ENCODE assay signal across 1 cellular context in the genomic region with DNA sequence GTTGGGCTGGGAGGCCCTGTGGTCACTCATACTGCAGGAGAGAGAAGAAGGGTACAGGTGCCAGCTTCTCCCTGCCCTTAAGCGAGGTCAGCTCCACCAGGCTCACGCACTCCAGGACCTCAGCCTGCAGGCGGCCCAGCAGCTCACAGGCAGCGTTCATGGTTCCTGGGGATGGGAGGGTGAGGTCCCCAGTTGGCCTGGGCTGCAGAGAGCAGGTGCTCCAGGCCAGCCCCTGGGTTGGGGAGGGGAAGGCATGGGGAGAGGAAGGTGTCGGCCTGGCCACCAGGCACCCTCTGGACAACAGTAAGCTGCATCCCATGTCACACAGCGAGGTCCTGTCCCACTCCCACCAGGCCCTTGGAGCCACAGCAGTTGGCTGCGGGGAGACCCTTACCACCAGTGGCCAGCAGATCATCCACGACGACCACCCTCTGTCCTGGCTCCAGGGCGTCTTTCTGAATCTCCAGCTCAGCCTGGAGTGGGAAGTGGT.
TF ChIP-seq lines count a peak whose summit lies in the region.

No MANE protein-coding gene starts in this region.

TF ChIP-seq in HEK293, 187 proteins besides CTCF, POLR2A, EP300 and RAD21 (continues in another document):
- TF ChIP-seq EGR2 (tag by site-specific recombination; IDR thresholded peaks at IDR 0.05; ENCODE audit: low read depth) (no peak), SETDB1 (IDR thresholded peaks at IDR 0.05; ENCODE audit: insufficient read length, low read length) (no peak), ZNF747 (tag by site-specific recombination; IDR thresholded peaks at IDR 0.05) (no peak), ZNF658 (tag by site-specific recombination; IDR thresholded peaks at IDR 0.05) (no peak), ZXDB (tag by site-specific recombination; IDR thresholded peaks at IDR 0.05) (peak; percentile 32), WT1 (tag by site-specific recombination; IDR thresholded peaks at IDR 0.05) (no peak), YY2 (tag by site-specific recombination; IDR thresholded peaks at IDR 0.05) (no peak), HOXC10 (CRISPR knock-in tag; IDR thresholded peaks at IDR 0.05) (no peak), ZNF645 (tag by site-specific recombination; IDR thresholded peaks at IDR 0.05) (no peak), ZNF404 (tag by site-specific recombination; IDR thresholded peaks at IDR 0.05) (no peak), ZNF571 (tag by site-specific recombination; IDR thresholded peaks at IDR 0.05) (no peak), ZSCAN30 (tag by site-specific recombination; IDR thresholded peaks at IDR 0.05) (0 out of 2 replicates have a peak, but pooled peaks have one; percentile 38), ZNF19 (tag by site-specific recombination; IDR thresholded peaks at IDR 0.05; ENCODE audit: low read depth) (no peak), ZNF239 (tag by site-specific recombination; IDR thresholded peaks at IDR 0.05) (no peak), OVOL3 (tag by site-specific recombination; IDR thresholded peaks at IDR 0.05) (no peak), ZNF549 (tag by site-specific recombination; IDR thresholded peaks at IDR 0.05) (no peak), MYNN (tag by site-specific recombination; IDR thresholded peaks at IDR 0.05; ENCODE audit: borderline replicate concordance) (no peak), ZNF248 (tag by site-specific recombination; IDR thresholded peaks at IDR 0.05) (no peak), ZNF37A (tag by site-specific recombination; IDR thresholded peaks at IDR 0.05) (no peak), KLF16 (tag by site-specific recombination; IDR thresholded peaks at IDR 0.05) (no peak), ZNF558 (tag by site-specific recombination; IDR thresholded peaks at IDR 0.05) (no peak), ZNF423 (tag by site-specific recombination; IDR thresholded peaks at IDR 0.05) (no peak), ZNF335 (tag by site-specific recombination; conservative IDR thresholded peaks at IDR 0.05) (peak; percentile 35), KLF1 (tag by site-specific recombination; IDR thresholded peaks at IDR 0.05) (peak; percentile 8; the same call in 1 of the 2 replicates), MZF1 (tag by site-specific recombination; IDR thresholded peaks at IDR 0.05; ENCODE audit: borderline replicate concordance) (no peak), ZIC2 (tag by site-specific recombination; IDR thresholded peaks at IDR 0.05) (peak; percentile 59), ZNF776 (tag by site-specific recombination; IDR thresholded peaks at IDR 0.05; ENCODE audit: borderline replicate concordance) (no peak), SP3 (tag by site-specific recombination; IDR thresholded peaks at IDR 0.05) (no peak), ZSCAN5A (tag by site-specific recombination; IDR thresholded peaks at IDR 0.05) (no peak; the same call in 1 of the 2 replicates), GLI2 (tag by site-specific recombination; IDR thresholded peaks at IDR 0.05; ENCODE audit: borderline replicate concordance, low read depth) (no peak), ZNF585B (tag by site-specific recombination; IDR thresholded peaks at IDR 0.05) (no peak), ZNF510 (tag by site-specific recombination; IDR thresholded peaks at IDR 0.05; ENCODE audit: insufficient replicate concordance) (no peak), ZNF274 (IDR thresholded peaks at IDR 0.05; ENCODE audit: low read length) (no peak), ZNF274 (tag by site-specific recombination; IDR thresholded peaks at IDR 0.05; ENCODE audit: borderline replicate concordance) (no peak), BCL11B (tag by site-specific recombination; IDR thresholded peaks at IDR 0.05; ENCODE audit: low read depth) (peak; percentile 0; the same call in 1 of the 2 replicates), TRIM28 (IDR thresholded peaks at IDR 0.05; ENCODE audit: borderline replicate concordance, low read length) (0 out of 2 replicates have a peak, but pooled peaks have one; percentile 11), ZNF184 (tag by site-specific recombination; IDR thresholded peaks at IDR 0.05) (no peak), MEIS1 (CRISPR knock-in tag; IDR thresholded peaks at IDR 0.05; ENCODE audit: borderline replicate concordance) (no peak), ZNF157 (tag by site-specific recombination; IDR thresholded peaks at IDR 0.05) (no peak), ZNF639 (tag by site-specific recombination; IDR thresholded peaks at IDR 0.05) (no peak), GLIS2 (tag by site-specific recombination; IDR thresholded peaks at IDR 0.05) (peak; percentile 51; the same call in 1 of the 2 replicates), ZNF140 (tag by site-specific recombination; IDR thresholded peaks at IDR 0.05) (no peak), ZNF629 (tag by site-specific recombination; IDR thresholded peaks at IDR 0.05) (no peak), ZFHX2 (tag by site-specific recombination; conservative IDR thresholded peaks at IDR 0.05) (no peak), ZNF24 (tag by site-specific recombination; IDR thresholded peaks at IDR 0.05) (no peak), IKZF3 (tag by site-specific recombination; IDR thresholded peaks at IDR 0.05) (no peak), ZSCAN23 (tag by site-specific recombination; IDR thresholded peaks at IDR 0.05) (no peak), ZNF112 (tag by site-specific recombination; IDR thresholded peaks at IDR 0.05) (no peak), ZNF792 (tag by site-specific recombination; IDR thresholded peaks at IDR 0.05) (peak; percentile 11; the same call in 1 of the 2 replicates), ZNF785 (tag by site-specific recombination; IDR thresholded peaks at IDR 0.05) (no peak), ZNF2 (tag by site-specific recombination; IDR thresholded peaks at IDR 0.05) (no peak), GFI1B (tag by site-specific recombination; IDR thresholded peaks at IDR 0.05) (no peak), ZNF311 (tag by site-specific recombination; IDR thresholded peaks at IDR 0.05; ENCODE audit: borderline replicate concordance) (no peak), ZNF223 (tag by site-specific recombination; IDR thresholded peaks at IDR 0.05) (no peak), ZNF341 (tag by site-specific recombination; IDR thresholded peaks at IDR 0.05; ENCODE audit: low read depth) (no peak), ZFP69B (tag by site-specific recombination; IDR thresholded peaks at IDR 0.05) (no peak), ZNF394 (tag by site-specific recombination; IDR thresholded peaks at IDR 0.05; ENCODE audit: borderline replicate concordance) (peak; percentile 81), ZNF366 (tag by site-specific recombination; conservative IDR thresholded peaks at IDR 0.05) (no peak), ZNF664 (tag by site-specific recombination; IDR thresholded peaks at IDR 0.05) (no peak), SP2 (tag by site-specific recombination; IDR thresholded peaks at IDR 0.05) (0 out of 2 replicates have a peak, but pooled peaks have one; percentile 4), ZBTB7A (tag by site-specific recombination; IDR thresholded peaks at IDR 0.05; ENCODE audit: low read depth) (peak; percentile 85), SCRT2 (tag by site-specific recombination; IDR thresholded peaks at IDR 0.05) (no peak), ZNF416 (tag by site-specific recombination; IDR thresholded peaks at IDR 0.05) (no peak), ZNF121 (tag by site-specific recombination; IDR thresholded peaks at IDR 0.05) (no peak), ZFP41 (tag by site-specific recombination; IDR thresholded peaks at IDR 0.05; ENCODE audit: borderline replicate concordance) (no peak), HOXA7 (CRISPR knock-in tag; IDR thresholded peaks at IDR 0.05; ENCODE audit: borderline replicate concordance) (no peak), ZNF174 (tag by site-specific recombination; IDR thresholded peaks at IDR 0.05) (no peak)
- TF ChIP-seq, protein P1, sequence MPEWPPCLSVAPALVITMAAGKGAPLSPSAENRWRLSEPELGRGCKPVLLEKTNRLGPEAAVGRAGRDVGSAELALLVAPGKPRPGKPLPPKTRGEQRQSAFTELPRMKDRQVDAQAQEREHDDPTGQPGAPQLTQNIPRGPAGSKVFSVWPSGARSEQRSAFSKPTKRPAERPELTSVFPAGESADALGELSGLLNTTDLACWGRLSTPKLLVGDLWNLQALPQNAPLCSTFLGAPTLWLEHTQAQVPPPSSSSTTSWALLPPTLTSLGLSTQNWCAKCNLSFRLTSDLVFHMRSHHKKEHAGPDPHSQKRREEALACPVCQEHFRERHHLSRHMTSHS (tag by site-specific recombination; IDR thresholded peaks at IDR 0.05), result no peak
- TF ChIP-seq, protein P2, sequence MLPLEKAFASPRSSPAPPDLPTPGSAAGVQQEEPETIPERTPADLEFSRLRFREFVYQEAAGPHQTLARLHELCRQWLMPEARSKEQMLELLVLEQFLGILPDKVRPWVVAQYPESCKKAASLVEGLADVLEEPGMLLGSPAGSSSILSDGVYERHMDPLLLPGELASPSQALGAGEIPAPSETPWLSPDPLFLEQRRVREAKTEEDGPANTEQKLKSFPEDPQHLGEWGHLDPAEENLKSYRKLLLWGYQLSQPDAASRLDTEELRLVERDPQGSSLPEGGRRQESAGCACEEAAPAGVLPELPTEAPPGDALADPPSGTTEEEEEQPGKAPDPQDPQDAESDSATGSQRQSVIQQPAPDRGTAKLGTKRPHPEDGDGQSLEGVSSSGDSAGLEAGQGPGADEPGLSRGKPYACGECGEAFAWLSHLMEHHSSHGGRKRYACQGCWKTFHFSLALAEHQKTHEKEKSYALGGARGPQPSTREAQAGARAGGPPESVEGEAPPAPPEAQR (tag by site-specific recombination; IDR thresholded peaks at IDR 0.05), result no peak
- TF ChIP-seq, protein P3, sequence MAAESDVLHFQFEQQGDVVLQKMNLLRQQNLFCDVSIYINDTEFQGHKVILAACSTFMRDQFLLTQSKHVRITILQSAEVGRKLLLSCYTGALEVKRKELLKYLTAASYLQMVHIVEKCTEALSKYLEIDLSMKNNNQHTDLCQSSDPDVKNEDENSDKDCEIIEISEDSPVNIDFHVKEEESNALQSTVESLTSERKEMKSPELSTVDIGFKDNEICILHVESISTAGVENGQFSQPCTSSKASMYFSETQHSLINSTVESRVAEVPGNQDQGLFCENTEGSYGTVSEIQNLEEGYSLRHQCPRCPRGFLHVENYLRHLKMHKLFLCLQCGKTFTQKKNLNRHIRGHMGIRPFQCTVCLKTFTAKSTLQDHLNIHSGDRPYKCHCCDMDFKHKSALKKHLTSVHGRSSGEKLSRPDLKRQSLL (tag by site-specific recombination; IDR thresholded peaks at IDR 0.05), result no peak
- TF ChIP-seq, protein P4, sequence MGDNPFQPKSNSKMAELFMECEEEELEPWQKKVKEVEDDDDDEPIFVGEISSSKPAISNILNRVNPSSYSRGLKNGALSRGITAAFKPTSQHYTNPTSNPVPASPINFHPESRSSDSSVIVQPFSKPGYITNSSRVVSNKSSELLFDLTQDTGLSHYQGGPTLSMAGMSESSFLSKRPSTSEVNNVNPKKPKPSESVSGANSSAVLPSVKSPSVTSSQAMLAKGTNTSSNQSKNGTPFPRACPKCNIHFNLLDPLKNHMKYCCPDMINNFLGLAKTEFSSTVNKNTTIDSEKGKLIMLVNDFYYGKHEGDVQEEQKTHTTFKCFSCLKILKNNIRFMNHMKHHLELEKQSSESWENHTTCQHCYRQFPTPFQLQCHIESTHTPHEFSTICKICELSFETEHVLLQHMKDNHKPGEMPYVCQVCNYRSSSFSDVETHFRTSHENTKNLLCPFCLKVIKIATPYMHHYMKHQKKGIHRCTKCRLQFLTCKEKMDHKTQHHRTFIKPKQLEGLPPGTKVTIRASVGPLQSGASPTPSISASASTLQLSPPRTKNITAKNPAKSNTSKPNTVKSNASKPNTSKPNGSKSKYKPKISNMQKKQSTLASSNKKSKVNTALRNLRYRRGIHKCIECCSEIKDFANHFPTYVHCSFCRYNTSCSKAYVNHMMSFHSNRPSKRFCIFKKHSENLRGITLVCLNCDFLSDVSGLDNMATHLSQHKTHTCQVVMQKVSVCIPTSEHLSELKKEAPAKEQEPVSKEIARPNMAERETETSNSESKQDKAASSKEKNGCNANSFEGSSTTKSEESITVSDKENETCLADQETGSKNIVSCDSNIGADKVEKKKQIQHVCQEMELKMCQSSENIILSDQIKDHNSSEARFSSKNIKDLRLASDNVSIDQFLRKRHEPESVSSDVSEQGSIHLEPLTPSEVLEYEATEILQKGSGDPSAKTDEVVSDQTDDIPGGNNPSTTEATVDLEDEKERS (tag by site-specific recombination; IDR thresholded peaks at IDR 0.05), result no peak
- TF ChIP-seq, protein P5, sequence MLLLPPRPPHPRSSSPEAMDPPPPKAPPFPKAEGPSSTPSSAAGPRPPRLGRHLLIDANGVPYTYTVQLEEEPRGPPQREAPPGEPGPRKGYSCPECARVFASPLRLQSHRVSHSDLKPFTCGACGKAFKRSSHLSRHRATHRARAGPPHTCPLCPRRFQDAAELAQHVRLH (tag by site-specific recombination; IDR thresholded peaks at IDR 0.05), result no peak
